In the genomic region with DNA sequence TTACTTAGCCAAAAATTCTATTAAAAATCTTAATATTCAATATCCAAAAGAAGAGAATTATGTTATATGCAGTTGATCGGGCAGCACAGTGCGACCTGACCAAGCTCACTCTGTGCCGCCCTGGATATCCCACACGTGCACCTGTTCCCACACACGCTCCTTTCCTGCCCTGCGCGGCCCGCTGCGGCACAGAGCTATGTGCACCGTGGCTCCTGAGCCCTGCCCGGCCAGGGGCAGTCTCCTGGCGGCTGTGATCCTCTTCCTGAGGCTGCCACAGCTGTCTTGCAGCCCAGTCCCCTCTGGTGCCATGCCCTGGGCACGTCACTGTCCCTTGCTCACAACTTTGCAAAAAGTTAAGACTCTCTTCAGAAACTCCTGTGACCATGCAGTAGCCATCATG, we compare ENCODE assay signal across 24 cellular contexts.
"Had no signal": no experiment of that assay in that cellular context is flagged by ENCODE, and none has a peak within 500 bp of the region (broad histone marks: within the 10 kb centered on the region; RNA-seq: fewer than 3 reads in every experiment).

No MANE protein-coding gene starts in this region.

- H3K27me3 ChIP-seq: heart right ventricle, hepatocyte, suprapubic skin, tibial artery, upper lobe of left lung had no signal

- H3K27ac Mint-ChIP-seq: natural killer cell treated with Interleukin-12 subunit alpha and Interleukin-12 subunit beta and Interleukin-15 and Interleukin-18, amount 100 ng/mL, for 72 hours; stimulated activated naive B cell treated with anti-CD40 and anti-IgM and Interleukin-4, amounts not matched to agents 10 μg/mL and 1 μg/mL and 100 μg/mL, for 72 hours; stimulated activated naive CD8-positive, alpha-beta T cell treated with anti-CD3 and anti-CD28 coated beads, Interleukin-15, Interleukin-2, amounts not matched to agents 100 ng/mL and 50 ng/mL, for 24 hours had no signal

- ATAC-seq: heart right ventricle; mucosa of descending colon; naive thymus-derived CD4-positive, alpha-beta T cell; natural killer cell treated with Interleukin-12 subunit alpha and Interleukin-12 subunit beta and Interleukin-15 and Interleukin-18, amount 100 ng/mL, for 72 hours; psoas muscle; sciatic nerve had no signal

- H3K9me3 ChIP-seq: heart right ventricle, left ventricle myocardium inferior, mucosa of descending colon, psoas muscle, suprapubic skin, thoracic aorta, tibial artery, upper lobe of left lung had no signal

- H3K9me3 Mint-ChIP-seq: naive thymus-derived CD4-positive, alpha-beta T cell; natural killer cell treated with Interleukin-12 subunit alpha and Interleukin-12 subunit beta and Interleukin-15 and Interleukin-18, amount 100 ng/mL, for 72 hours; stimulated activated naive B cell treated with anti-CD40 and anti-IgM and Interleukin-4, amounts not matched to agents 10 μg/mL and 1 μg/mL and 100 μg/mL, for 72 hours; stimulated activated naive CD8-positive, alpha-beta T cell treated with anti-CD3 and anti-CD28 coated beads, Interleukin-15, Interleukin-2, amounts not matched to agents 100 ng/mL and 50 ng/mL, for 24 hours had no signal

- H3K4me1 ChIP-seq: parathyroid adenoma, psoas muscle had no signal

- H3K27me3 Mint-ChIP-seq: naive thymus-derived CD4-positive, alpha-beta T cell; natural killer cell treated with Interleukin-12 subunit alpha and Interleukin-12 subunit beta and Interleukin-15 and Interleukin-18, amount 100 ng/mL, for 72 hours; stimulated activated naive B cell treated with anti-CD40 and anti-IgM and Interleukin-4, amounts not matched to agents 10 μg/mL and 1 μg/mL and 100 μg/mL, for 72 hours; stimulated activated naive CD8-positive, alpha-beta T cell treated with anti-CD3 and anti-CD28 coated beads, Interleukin-15, Interleukin-2, amounts not matched to agents 100 ng/mL and 50 ng/mL, for 24 hours had no signal

- H3K27ac ChIP-seq: heart right ventricle, hepatocyte, left ventricle myocardium inferior, parathyroid adenoma, psoas muscle, skin epidermis, suprapubic skin, thoracic aorta, tibial artery, upper lobe of left lung had no signal

- H3K4me3 Mint-ChIP-seq: naive thymus-derived CD4-positive, alpha-beta T cell; natural killer cell treated with Interleukin-12 subunit alpha and Interleukin-12 subunit beta and Interleukin-15 and Interleukin-18, amount 100 ng/mL, for 72 hours; stimulated activated naive B cell treated with anti-CD40 and anti-IgM and Interleukin-4, amounts not matched to agents 10 μg/mL and 1 μg/mL and 100 μg/mL, for 72 hours; stimulated activated naive CD8-positive, alpha-beta T cell treated with anti-CD3 and anti-CD28 coated beads, Interleukin-15, Interleukin-2, amounts not matched to agents 100 ng/mL and 50 ng/mL, for 24 hours had no signal

- H3K4me3 ChIP-seq: heart right ventricle, hepatocyte, left ventricle myocardium inferior, lung, mucosa of descending colon, psoas muscle, skin epidermis, suprapubic skin, thoracic aorta, tibial artery, upper lobe of left lung had no signal

- DNase-seq: heart right ventricle; islet precursor cell; left ventricle myocardium inferior; midbrain; mucosa of descending colon; naive thymus-derived CD4-positive, alpha-beta T cell; nucleus accumbens; psoas muscle; stimulated activated CD4-positive, alpha-beta T cell treated with anti-CD3 and anti-CD28 coated beads, Interleukin-12 subunit alpha, Interleukin-12 subunit beta, amount 100 ng/mL, for 4 hours; stimulated activated CD4-positive, alpha-beta T cell treated with anti-CD3 and anti-CD28 coated beads, Interleukin-15, amount 100 ng/mL, for 24 hours; stimulated activated CD4-positive, alpha-beta T cell treated with anti-CD3 and anti-CD28 coated beads, Interleukin-2, amount 100 ng/mL, for 24 hours; stimulated activated CD4-positive, alpha-beta T cell treated with anti-CD3 and anti-CD28 coated beads, Interleukin-4, amount 100 ng/mL, for 1 hour; stimulated activated naive B cell treated with anti-CD40 and anti-IgM and Interleukin-4, amounts not matched to agents 10 μg/mL and 1 μg/mL and 100 μg/mL, for 72 hours; tibial artery; upper lobe of left lung had no signal
